Comparison of ENCODE assay signal across 9 cellular contexts in the genomic region with DNA sequence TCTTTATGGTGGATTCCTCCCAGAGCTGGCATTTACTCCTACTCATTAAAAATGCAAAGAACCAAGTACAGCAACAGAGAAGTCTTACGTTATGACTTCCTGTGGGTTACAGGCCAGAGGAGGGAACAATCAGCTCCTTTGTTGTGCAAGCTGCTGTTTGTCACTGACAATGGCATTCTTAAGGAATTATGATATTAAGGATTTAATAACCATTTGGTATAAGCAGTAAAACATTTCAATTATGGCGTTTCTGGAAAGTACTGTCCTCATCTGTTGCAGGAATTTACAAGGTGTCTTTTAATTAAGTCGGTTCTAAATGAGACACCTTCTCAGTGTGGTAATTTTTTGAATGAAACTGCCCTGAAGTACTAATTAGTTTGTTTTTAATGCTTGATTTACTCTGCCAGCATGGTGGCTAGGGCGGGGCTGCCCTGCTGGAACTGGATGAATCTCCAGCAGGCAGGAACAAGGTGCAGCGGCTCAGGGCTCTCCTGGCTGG. TPM values are rescaled to one million over a fixed set of nuclear protein-coding genes. Genes with fewer than 3 reads are reported as not detected.
DNase-seq lines count a peak whose midpoint lies in the region; ATAC-seq and TF ChIP-seq lines count a peak whose summit lies in the region.
"Had no signal": no experiment of that assay in that cellular context is flagged by ENCODE, and none has a peak within 500 bp of the region (broad histone marks: within the 10 kb centered on the region; RNA-seq: fewer than 3 reads in every experiment).

No MANE protein-coding gene starts in this region.

- peaks cover 11% of the 10 kb centered on the region for H3K27me3 Mint-ChIP-seq in activated T-helper 2 cell treated with anti-CD3 and anti-CD28 coated beads, Interferon-gamma antibody, Interleukin-2, Interleukin-4, amounts not matched to agents 10 μg/mL and 5 μg/mL and 100 μg/mL, durations not matched to agents 14 hours and 24 hours and 36 hours (ENCODE audit: low read depth)

- no peaks in the 10 kb centered on the region for H3K36me3 ChIP-seq in rectal smooth muscle tissue (ENCODE audit: control insufficient read depth, insufficient read depth, low read length)

- peaks cover 12% of the 10 kb centered on the region for H3K4me1 Mint-ChIP-seq in activated T-helper 2 cell treated with anti-CD3 and anti-CD28 coated beads, Interferon-gamma antibody, Interleukin-2, Interleukin-4, amounts not matched to agents 10 μg/mL and 5 μg/mL and 100 μg/mL, durations not matched to agents 14 hours and 24 hours and 36 hours (ENCODE audit: low read depth)

- no peaks in the 10 kb centered on the region for H3K4me1 ChIP-seq in rectal smooth muscle tissue (ENCODE audit: control insufficient read depth, insufficient read depth, low read length)

- ATAC-seq in Right ventricle myocardium inferior (no peak), HG02885 (IDR thresholded peaks at IDR 0.05; ENCODE audit: poor library complexity, unreplicated experiment) (no peak), GM18519 (IDR thresholded peaks at IDR 0.05; ENCODE audit: low FRiP score, unreplicated experiment) (no peak)

- TF ChIP-seq CTCF in cardiac fibroblast (IDR thresholded peaks at IDR 0.05; ENCODE audit: low read depth, low read length): no peak

- no peaks in the 10 kb centered on the region for H3K36me3 Mint-ChIP-seq in activated T-helper 2 cell treated with anti-CD3 and anti-CD28 coated beads, Interferon-gamma antibody, Interleukin-2, Interleukin-4, amounts not matched to agents 10 μg/mL and 5 μg/mL and 100 μg/mL, durations not matched to agents 14 hours and 24 hours and 36 hours (ENCODE audit: low read depth)

- intact Hi-C loops in activated T-helper 2 cell treated with anti-CD3 and anti-CD28 coated beads, Interferon-gamma antibody, Interleukin-2, Interleukin-4, amounts not matched to agents 10 μg/mL and 5 μg/mL and 100 μg/mL, durations not matched to agents 14 hours and 24 hours and 36 hours (cut with micrococcal nuclease): no loop called here
- intact Hi-C loops in Right ventricle myocardium inferior (cut with DNase I): no loop called here

- no peaks in the 10 kb centered on the region for H3K9me3 Mint-ChIP-seq in activated T-helper 2 cell treated with anti-CD3 and anti-CD28 coated beads, Interferon-gamma antibody, Interleukin-2, Interleukin-4, amounts not matched to agents 10 μg/mL and 5 μg/mL and 100 μg/mL, durations not matched to agents 14 hours and 24 hours and 36 hours

- no peak overlapping the region for H3K4me3 ChIP-seq in cardiac fibroblast (replicated peaks in 1 of 2; ENCODE audit: low read depth in 2 of 2, low read length in 2 of 2)
- H3K4me3 ChIP-seq in rectal smooth muscle tissue (ENCODE audit: low read length): no peak overlapping the region

- H3K9ac ChIP-seq in rectal smooth muscle tissue (ENCODE audit: low read length): no peak overlapping the region

- DNase-seq in H4 (ENCODE audit: low spot score) (peak; percentile 80), NCI-H146 treated with DMSO at 0.1 percent for 48 hours (lab: John Stamatoyannopoulos, UW; ENCODE audit: unreplicated experiment) (peak; percentile 30), cardiac fibroblast (ENCODE audit: low read depth in 2 of 2) (peak; percentile 73 to 76), Right ventricle myocardium inferior (ENCODE audit: missing footprints) (no peak)
- no peak for DNase-seq in activated T-helper 2 cell treated with anti-CD3 and anti-CD28 coated beads, Interferon-gamma antibody, Interleukin-2, Interleukin-4, amounts not matched to agents 10 μg/mL and 5 μg/mL and 100 μg/mL, durations not matched to agents 14 hours and 24 hours and 36 hours (ENCODE audit: low spot score)
- DNase-seq: SHP77 had no signal

- peak overlapping the region; percentile 32 for H3K27ac ChIP-seq in rectal smooth muscle tissue (ENCODE audit: low read depth, low read length)

- H3K27me3 ChIP-seq in rectal smooth muscle tissue (ENCODE audit: control insufficient read depth, insufficient read depth, low read length): no peaks in the 10 kb centered on the region

- no peak overlapping the region for H3K27ac Mint-ChIP-seq in activated T-helper 2 cell treated with anti-CD3 and anti-CD28 coated beads, Interferon-gamma antibody, Interleukin-2, Interleukin-4, amounts not matched to agents 10 μg/mL and 5 μg/mL and 100 μg/mL, durations not matched to agents 14 hours and 24 hours and 36 hours

- no peak overlapping the region for H3K4me3 Mint-ChIP-seq in activated T-helper 2 cell treated with anti-CD3 and anti-CD28 coated beads, Interferon-gamma antibody, Interleukin-2, Interleukin-4, amounts not matched to agents 10 μg/mL and 5 μg/mL and 100 μg/mL, durations not matched to agents 14 hours and 24 hours and 36 hours (ENCODE audit: low read depth)

RNA-seq across cellular contexts. Expression of gene VDAC1, which starts 49.1 kb away (rescaled TPM):
- total RNA-seq in H4 (2014; rRNA removed; shearing (Covaris generic)): 732 and 750 TPM in 2 replicates
- 455 and 459 TPM in 2 replicates for total RNA-seq in activated T-helper 2 cell treated with anti-CD3 and anti-CD28 coated beads, Interferon-gamma antibody, Interleukin-2, Interleukin-4, amounts not matched to agents 10 μg/mL and 5 μg/mL and 100 μg/mL, durations not matched to agents 14 hours and 24 hours and 36 hours
- 458 TPM for total RNA-seq in Right ventricle myocardium inferior

Comparison
In these comparisons a context has a peak if more than half of its experiments do, and no peak if none do; other contexts are left out.
1. DNase-seq: peak in H4 (single experiment), NCI-H146 treated with DMSO at 0.1 percent for 48 hours (single experiment) and cardiac fibroblast (2 of 2); none in activated T-helper 2 cell treated with anti-CD3 and anti-CD28 coated beads, Interferon-gamma antibody, Interleukin-2, Interleukin-4, amounts not matched to agents 10 μg/mL and 5 μg/mL and 100 μg/mL, durations not matched to agents 14 hours and 24 hours and 36 hours (single experiment) and Right ventricle myocardium inferior (single experiment).